Comparison of ENCODE assay signal across 27 cellular contexts in genomic region chr15:80584973-80585372, GRCh38.
"Had no signal": no experiment of that assay in that cellular context is flagged by ENCODE, and none has a peak within 500 bp of the region (broad histone marks: within the 10 kb centered on the region; RNA-seq: fewer than 3 reads in every experiment).

No MANE protein-coding gene starts in this region.

- H3K27ac Mint-ChIP-seq: activated B cell treated with CpG ODN at 0.5 μM for 24 hours; activated CD4-positive, alpha-beta T cell treated with anti-CD3 and anti-CD28 coated beads for 36 hours; dendritic cell treated with granulocyte-macrophage colony-stimulating factor and Interleukin-4, amounts not matched to agents 40 ng/mL and 50 ng/mL, for 4 days; nephron; stimulated activated naive CD8-positive, alpha-beta T cell treated with anti-CD3 and anti-CD28 coated beads, Interleukin-15, Interleukin-2, amounts not matched to agents 100 ng/mL and 50 ng/mL, for 24 hours; T-helper 1 cell treated with Interleukin-12 subunit alpha and Interleukin-12 subunit beta and Interleukin-4 antibody, amounts not matched to agents 30 μg/mL and 1 μg/mL, for 36 hours had no signal

- H3K4me3 Mint-ChIP-seq: activated B cell treated with CpG ODN at 0.5 μM for 24 hours; activated CD4-positive, alpha-beta T cell treated with anti-CD3 and anti-CD28 coated beads for 36 hours; activated T-cell treated with anti-CD3 and anti-CD28 coated beads, Interleukin-2, amount 50 U/mL, for 4 hours; brain; dendritic cell treated with granulocyte-macrophage colony-stimulating factor and Interleukin-4, amounts not matched to agents 40 ng/mL and 50 ng/mL, for 4 days; nephron; stimulated activated naive CD8-positive, alpha-beta T cell treated with anti-CD3 and anti-CD28 coated beads, Interleukin-15, Interleukin-2, amounts not matched to agents 100 ng/mL and 50 ng/mL, for 24 hours; T-helper 1 cell treated with Interleukin-12 subunit alpha and Interleukin-12 subunit beta and Interleukin-4 antibody, amounts not matched to agents 30 μg/mL and 1 μg/mL, for 36 hours had no signal

- H3K9me3 Mint-ChIP-seq: activated B cell treated with CpG ODN at 0.5 μM for 24 hours; activated T-cell treated with anti-CD3 and anti-CD28 coated beads, Interleukin-2, amount 50 U/mL, for 4 hours; brain; dendritic cell treated with granulocyte-macrophage colony-stimulating factor and Interleukin-4, amounts not matched to agents 40 ng/mL and 50 ng/mL, for 4 days; nephron; stimulated activated naive CD8-positive, alpha-beta T cell treated with anti-CD3 and anti-CD28 coated beads, Interleukin-15, Interleukin-2, amounts not matched to agents 100 ng/mL and 50 ng/mL, for 24 hours; T-helper 1 cell treated with Interleukin-12 subunit alpha and Interleukin-12 subunit beta and Interleukin-4 antibody, amounts not matched to agents 30 μg/mL and 1 μg/mL, for 36 hours had no signal

- H3K27me3 ChIP-seq: gastrocnemius medialis, neutrophil, ovary, right atrium auricular region, thyroid gland had no signal

- H3K4me3 ChIP-seq: gastrocnemius medialis, ovary, psoas muscle, right atrium auricular region, thyroid gland had no signal

- H3K27ac ChIP-seq: gastrocnemius medialis, neutrophil, ovary, psoas muscle, right atrium auricular region, thyroid gland had no signal

- H3K4me1 ChIP-seq: gastrocnemius medialis, psoas muscle, right atrium auricular region, thyroid gland had no signal

- H3K4me1 Mint-ChIP-seq: activated B cell treated with CpG ODN at 0.5 μM for 24 hours; activated CD4-positive, alpha-beta T cell treated with anti-CD3 and anti-CD28 coated beads for 36 hours; nephron had no signal

- H3K9me3 ChIP-seq: gastrocnemius medialis, neutrophil, ovary, psoas muscle, right atrium auricular region, thyroid gland had no signal

- H3K27me3 Mint-ChIP-seq: activated B cell treated with CpG ODN at 0.5 μM for 24 hours; brain; stimulated activated naive CD8-positive, alpha-beta T cell treated with anti-CD3 and anti-CD28 coated beads, Interleukin-15, Interleukin-2, amounts not matched to agents 100 ng/mL and 50 ng/mL, for 24 hours had no signal

- ATAC-seq: activated T-cell treated with anti-CD3 and anti-CD28 coated beads, Interleukin-2, amount 50 U/mL, for 4 hours; gastrocnemius medialis; psoas muscle had no signal

- H3K36me3 ChIP-seq: gastrocnemius medialis, neutrophil, ovary, right atrium auricular region, thyroid gland had no signal

- DNase-seq: activated B cell treated with CpG ODN at 0.5 μM for 24 hours; activated CD4-positive, alpha-beta T cell treated with anti-CD3 and anti-CD28 coated beads, Interleukin-2, amount 50 U/mL, for 4 hours; activated CD8-positive, alpha-beta memory T cell treated with anti-CD3 and anti-CD28 coated beads for 24 hours; activated CD8-positive, alpha-beta memory T cell treated with anti-CD3 and anti-CD28 coated beads, Interleukin-2, amount 50 U/mL, for 4 hours; activated gamma-delta T cell; activated naive CD4-positive, alpha-beta T cell treated with anti-CD3 and anti-CD28 coated beads, Interleukin-2, amount 50 U/mL, for 16 hours; activated T-cell treated with anti-CD3 and anti-CD28 coated beads, Interleukin-2, amount 50 U/mL, for 4 hours; aorta; effector CD4-positive, alpha-beta T cell; erythroblast; gastrocnemius medialis; hippocampal formation; ovary; psoas muscle; stimulated activated CD4-positive, alpha-beta T cell treated with anti-CD3 and anti-CD28 coated beads, Interleukin-12 subunit alpha, Interleukin-12 subunit beta, amount 100 ng/mL, for 4 hours; stimulated activated CD4-positive, alpha-beta T cell treated with anti-CD3 and anti-CD28 coated beads, Interleukin-4, amount 100 ng/mL, for 4 hours; substantia nigra; T1000; thyroid gland had no signal
